Comparison of ENCODE assay signal across 19 cellular contexts in genomic region chr2:11023326-11024009, GRCh38.
"Had no signal": no experiment of that assay in that cellular context is flagged by ENCODE, and none has a peak within 500 bp of the region (broad histone marks: within the 10 kb centered on the region; RNA-seq: fewer than 3 reads in every experiment).

No MANE protein-coding gene starts in this region.

- H3K4me3 ChIP-seq: heart right ventricle, lung, prostate gland, suprapubic skin, tibial nerve had no signal

- DNase-seq: activated CD4-positive, alpha-beta T cell treated with anti-CD3 and anti-CD28 coated beads for 1 hour; activated CD4-positive, alpha-beta T cell treated with anti-CD3 and anti-CD28 coated beads, Interleukin-2, amount 50 U/mL, for 1 hour; activated naive CD8-positive, alpha-beta T cell treated with anti-CD3 and anti-CD28 coated beads for 36 hours; activated T-cell treated with anti-CD3 and anti-CD28 coated beads, Interleukin-2, amount 50 U/mL, for 24 hours; amniotic stem cell; cortex of kidney; effector CD4-positive, alpha-beta T cell; heart right ventricle; kidney; naive thymus-derived CD4-positive, alpha-beta T cell; stimulated activated CD4-positive, alpha-beta T cell treated with anti-CD3 and anti-CD28 coated beads, Interleukin-4, amount 100 ng/mL, for 24 hours; T-helper 9 cell had no signal

- H3K4me3 Mint-ChIP-seq: activated naive CD8-positive, alpha-beta T cell treated with anti-CD3 and anti-CD28 coated beads for 36 hours; activated T-cell treated with anti-CD3 and anti-CD28 coated beads, Interleukin-2, amount 50 U/mL, for 24 hours; activated T-helper 17 cell treated with anti-CD3 and anti-CD28 coated beads, Interleukin-2, amount 50 U/mL, for 72 hours; naive thymus-derived CD4-positive, alpha-beta T cell; neural crest cell; stimulated activated naive CD8-positive, alpha-beta T cell treated with anti-CD3 and anti-CD28 coated beads, Interleukin-15, Interleukin-2, amounts not matched to agents 100 ng/mL and 50 ng/mL, for 24 hours had no signal

- H3K36me3 ChIP-seq: heart right ventricle, prostate gland, suprapubic skin, tibial nerve had no signal

- H3K27ac Mint-ChIP-seq: activated naive CD8-positive, alpha-beta T cell treated with anti-CD3 and anti-CD28 coated beads for 36 hours; activated T-cell treated with anti-CD3 and anti-CD28 coated beads, Interleukin-2, amount 50 U/mL, for 24 hours; activated T-helper 17 cell treated with anti-CD3 and anti-CD28 coated beads, Interleukin-2, amount 50 U/mL, for 72 hours; naive thymus-derived CD4-positive, alpha-beta T cell; stimulated activated naive CD8-positive, alpha-beta T cell treated with anti-CD3 and anti-CD28 coated beads, Interleukin-15, Interleukin-2, amounts not matched to agents 100 ng/mL and 50 ng/mL, for 24 hours had no signal

- H3K9me3 ChIP-seq: heart right ventricle, prostate gland, suprapubic skin, tibial nerve had no signal

- H3K4me1 ChIP-seq: heart right ventricle, prostate gland, suprapubic skin, tibial nerve had no signal

- H3K4me1 Mint-ChIP-seq: activated naive CD8-positive, alpha-beta T cell treated with anti-CD3 and anti-CD28 coated beads for 36 hours; activated T-helper 17 cell treated with anti-CD3 and anti-CD28 coated beads, Interleukin-2, amount 50 U/mL, for 72 hours; naive thymus-derived CD4-positive, alpha-beta T cell had no signal

- H3K36me3 Mint-ChIP-seq: activated naive CD8-positive, alpha-beta T cell treated with anti-CD3 and anti-CD28 coated beads for 36 hours; naive thymus-derived CD4-positive, alpha-beta T cell had no signal

- H3K27ac ChIP-seq: heart right ventricle, prostate gland, suprapubic skin, tibial nerve had no signal

- H3K9me3 Mint-ChIP-seq: activated naive CD8-positive, alpha-beta T cell treated with anti-CD3 and anti-CD28 coated beads for 36 hours; activated T-cell treated with anti-CD3 and anti-CD28 coated beads, Interleukin-2, amount 50 U/mL, for 24 hours; activated T-helper 17 cell treated with anti-CD3 and anti-CD28 coated beads, Interleukin-2, amount 50 U/mL, for 72 hours; stimulated activated naive CD8-positive, alpha-beta T cell treated with anti-CD3 and anti-CD28 coated beads, Interleukin-15, Interleukin-2, amounts not matched to agents 100 ng/mL and 50 ng/mL, for 24 hours had no signal

- ATAC-seq: activated T-helper 17 cell treated with anti-CD3 and anti-CD28 coated beads, Interleukin-2, amount 50 U/mL, for 72 hours; naive thymus-derived CD4-positive, alpha-beta T cell had no signal

- H3K27me3 ChIP-seq: tibial nerve had no signal
